10 cellular contexts compared by ENCODE assay signal in the genomic region with DNA sequence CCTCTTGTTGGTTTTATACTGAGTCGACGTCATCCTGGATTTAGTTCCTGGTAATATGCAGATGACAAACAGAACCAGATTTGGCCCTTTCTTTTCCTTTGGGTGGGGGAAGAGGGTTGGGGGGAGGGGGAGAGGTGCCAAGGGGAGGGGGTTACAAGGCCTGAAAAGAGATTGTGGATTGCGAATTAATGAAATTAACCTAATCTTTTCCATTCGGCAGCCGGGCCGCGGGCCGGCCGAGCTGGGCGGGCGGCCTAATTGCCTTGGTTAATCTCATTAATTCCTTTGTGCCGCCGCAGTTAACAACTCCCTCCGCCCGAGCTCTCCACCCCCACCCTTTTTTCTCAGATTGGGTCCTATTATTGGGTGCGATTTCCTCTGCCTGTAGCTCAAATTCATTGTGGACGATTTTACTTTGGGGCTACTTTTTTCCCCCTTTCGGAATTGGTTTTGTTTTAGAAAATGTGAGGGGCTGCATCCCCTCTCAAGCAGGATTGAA. TPM values are rescaled to one million over a fixed set of nuclear protein-coding genes. Genes with fewer than 3 reads are reported as not detected.
DNase-seq lines count a peak whose midpoint lies in the region; ATAC-seq lines count a peak whose summit lies in the region.
"Had no signal": no experiment of that assay in that cellular context is flagged by ENCODE, and none has a peak within 500 bp of the region (broad histone marks: within the 10 kb centered on the region; RNA-seq: fewer than 3 reads in every experiment).

No MANE protein-coding gene starts in this region.

- no peak overlapping the region for H3K27ac Mint-ChIP-seq in activated CD4-positive, alpha-beta memory T cell treated with anti-CD3 and anti-CD28 coated beads, Interleukin-2, amount 10 ng/mL, durations not matched to agents 7 days and 5 days

- CTCF ChIA-PET in activated CD4-positive, alpha-beta memory T cell treated with anti-CD3 and anti-CD28 coated beads, Interleukin-2, amount 10 ng/mL, durations not matched to agents 7 days and 5 days (lab: Charles Lee): no interaction called here

- H3K9me3 ChIP-seq in iPS DF 6.9 (ENCODE audit: control insufficient read depth, insufficient read depth, low read length): no peaks in the 10 kb centered on the region

- H3K36me3 ChIP-seq in H7 (replicated peaks; ENCODE audit: control insufficient read depth, insufficient read depth, low read length) (no peaks in the 10 kb centered on the region), iPS DF 6.9 (ENCODE audit: control insufficient read depth, insufficient read depth, low read length) (no peaks in the 10 kb centered on the region)

- peaks cover 95% of the 10 kb centered on the region for H3K27me3 ChIP-seq in H7 (ENCODE audit: control insufficient read depth, insufficient read depth, low read length)
- H3K27me3 ChIP-seq in iPS DF 6.9 (ENCODE audit: control insufficient read depth, insufficient read depth, low read length): peaks cover 89% of the 10 kb centered on the region

- peak overlapping the region; percentile 70 for H3K4me3 ChIP-seq in H7 (ENCODE audit: insufficient read depth, low read depth, low read length)
- peak overlapping the region; percentile 60; the same call in 1 of the 2 replicates for H3K4me3 ChIP-seq in iPS DF 6.9 (ENCODE audit: low read length)
- H3K4me3 ChIP-seq in skin epidermis: peak overlapping the region; percentile 26 to 51 (median 37)

- peaks cover 6% of the 10 kb centered on the region for H3K4me1 ChIP-seq in iPS DF 6.9 (ENCODE audit: control insufficient read depth, insufficient read depth, low read length)
- H3K4me1 ChIP-seq: foreskin keratinocyte had no signal

- H3K27ac ChIP-seq in iPS DF 6.9 (ENCODE audit: low read length) (no peak overlapping the region), skin epidermis (peak overlapping the region in 1 of 21 experiments; percentile 8)
- H3K27ac ChIP-seq: foreskin keratinocyte had no signal

- POLR2A ChIA-PET in activated CD4-positive, alpha-beta memory T cell treated with anti-CD3 and anti-CD28 coated beads, Interleukin-2, amount 10 ng/mL, durations not matched to agents 7 days and 5 days (lab: Charles Lee): no interaction called here

- peak overlapping the region; percentile 30 for H3K4me3 Mint-ChIP-seq in activated CD4-positive, alpha-beta memory T cell treated with anti-CD3 and anti-CD28 coated beads, Interleukin-2, amount 10 ng/mL, durations not matched to agents 7 days and 5 days

- ATAC-seq in HG03095 (IDR thresholded peaks at IDR 0.05; ENCODE audit: unreplicated experiment): no peak
- ATAC-seq in HG03025 (IDR thresholded peaks at IDR 0.05; ENCODE audit: low FRiP score, unreplicated experiment): no peak

- H3K36me3 Mint-ChIP-seq in activated CD4-positive, alpha-beta memory T cell treated with anti-CD3 and anti-CD28 coated beads, Interleukin-2, amount 10 ng/mL, durations not matched to agents 7 days and 5 days (ENCODE audit: low read depth): peaks cover 30% of the 10 kb centered on the region

- no CpG with 5 or more reads among the region's 18 CpGs for WGBS in iPS DF 6.9 (ENCODE audit: insufficient coverage, insufficient read length)

- DNase-seq in H7 (peak; percentile 79), iPS DF 6.9 (ENCODE audit: low read depth, low spot score) (no peak), mucosa of gallbladder (ENCODE audit: low spot score) (no peak), SK-N-DZ (ENCODE audit: low spot score) (no peak)
- no peak for DNase-seq in activated CD4-positive, alpha-beta memory T cell treated with anti-CD3 and anti-CD28 coated beads, Interleukin-2, amount 10 ng/mL, durations not matched to agents 7 days and 5 days

- H3K4me1 Mint-ChIP-seq in activated CD4-positive, alpha-beta memory T cell treated with anti-CD3 and anti-CD28 coated beads, Interleukin-2, amount 10 ng/mL, durations not matched to agents 7 days and 5 days: peaks cover 15% of the 10 kb centered on the region

- H3K9me3 Mint-ChIP-seq in activated CD4-positive, alpha-beta memory T cell treated with anti-CD3 and anti-CD28 coated beads, Interleukin-2, amount 10 ng/mL, durations not matched to agents 7 days and 5 days: no peaks in the 10 kb centered on the region

- peaks cover 88% of the 10 kb centered on the region for H3K27me3 Mint-ChIP-seq in activated CD4-positive, alpha-beta memory T cell treated with anti-CD3 and anti-CD28 coated beads, Interleukin-2, amount 10 ng/mL, durations not matched to agents 7 days and 5 days

RNA-seq across cellular contexts. Expression of gene GSC, which starts 0.4 kb away (rescaled TPM):
- 55.8 and 106 TPM in 2 replicates for total RNA-seq in H7 (2014; rRNA removed; shearing (Covaris generic))
- not detected for total RNA-seq in activated CD4-positive, alpha-beta memory T cell treated with anti-CD3 and anti-CD28 coated beads, Interleukin-2, amount 10 ng/mL, durations not matched to agents 7 days and 5 days
- total RNA-seq in mucosa of gallbladder: not detected
- polyA plus RNA-seq in SK-N-DZ (2014; cell fraction: cytosol; rRNA removed): 1.3 TPM in 1 of 2 replicates, not detected in the other
- polyA plus RNA-seq in SK-N-DZ (2014; cell fraction: nucleus; rRNA removed): 0.18 and 1.6 TPM in 2 replicates
- total RNA-seq: foreskin keratinocyte, ureter had no signal
- polyA plus RNA-seq: foreskin keratinocyte had no signal

Comparison
In these comparisons a context has a peak if more than half of its experiments do, and no peak if none do; other contexts are left out.
1. RNA of gene GSC, which starts 0.4 kb away (total RNA-seq): 55.8 to 106 TPM in H7; not detected in activated CD4-positive, alpha-beta memory T cell treated with anti-CD3 and anti-CD28 coated beads, Interleukin-2, amount 10 ng/mL, durations not matched to agents 7 days and 5 days and not detected in mucosa of gallbladder (single experiment); every median in the first group is over 10 times any median in the second.
2. Peak in every context shown above with its lines, with median percentiles within 50 percentile points of each other: H3K4me3 ChIP-seq.